Comparison of ENCODE assay signal across 8 cellular contexts in genomic region chr1:204516180-204516879, GRCh38. TPM values are rescaled to one million over a fixed set of nuclear protein-coding genes. Genes with fewer than 3 reads are reported as not detected.
A peak's percentile ranks its signal among the peaks of the same experiment; 100 is the strongest.
DNase-seq lines count a peak whose midpoint lies in the region; ATAC-seq and TF ChIP-seq lines count a peak whose summit lies in the region.

MDM4 (plus strand) TSS chr1:204516406; CDS start chr1:204525519, 9,113 bp downstream.

- TF ChIP-seq CTCF in A673 (conservative IDR thresholded peaks at IDR 0.05; ENCODE audit: low read depth, low read length): no peak

- H3K4me1 ChIP-seq in A673 (ENCODE audit: insufficient read depth, low read length, poor library complexity, severe bottlenecking): peaks cover 6% of the 10 kb centered on the region

- intact Hi-C loops in A673 (cut with micrococcal nuclease; ENCODE audit: unreplicated experiment): no loop called here

- DNase-seq in A673 (ENCODE audit: low spot score) (peak; percentile 99), NCI-H2171 (lab: John Stamatoyannopoulos, UW) (peak; percentile 97), UCSD-AML1 (lab: John Stamatoyannopoulos, UW; ENCODE audit: unreplicated experiment) (peak; percentile 95), brain pericyte (ENCODE audit: low read depth, low spot score) (peak; percentile 88), skeletal muscle cell (ENCODE audit: low read depth) (peak; percentile 89)

- CTCF ChIA-PET in A673 (lab: Charles Lee): interaction anchor here (0.6 to 1.5 kb wide), 3 partner anchors 13 to 277 kb away, joined by 3 to 5 read pairs (median 4); no protein-coding TSS in a partner anchor

- TSS peak; percentile 42 for BruUV-seq in A673 (replicated peaks; lab: Mats Ljungman, UMichigan)

- H3K4me3 ChIP-seq in A673 (ENCODE audit: low read depth, low read length, poor library complexity, severe bottlenecking): peak within 1 kb of the TSS; percentile 60
- H3K4me3 ChIP-seq in iPS-11a (ENCODE audit: low read depth, low read length): peak within 1 kb of the TSS; percentile 87
- peak within 1 kb of the TSS; percentile 87 for H3K4me3 ChIP-seq in skeletal muscle cell (ENCODE audit: low read depth, low read length)

- no peaks in the 10 kb centered on the region for H3K9me3 ChIP-seq in A673 (ENCODE audit: low read depth, low read length, poor library complexity, severe bottlenecking)

- H3K36me3 ChIP-seq in A673 (ENCODE audit: insufficient read depth, low read length, poor library complexity, severe bottlenecking): peaks cover 12% of the 10 kb centered on the region

- POLR2A ChIA-PET in A673 (lab: Charles Lee; ENCODE audit: low non-redundant PET): interaction anchor here (0.6 to 0.9 kb wide), 4 partner anchors 8 to 879 kb away, joined by 3 to 5 read pairs (median 4); no protein-coding TSS in a partner anchor

- H3K27me3 ChIP-seq in A673 (replicated peaks; ENCODE audit: insufficient read depth, low read depth, low read length, poor library complexity): no peaks in the 10 kb centered on the region

- ATAC-seq in GM18868 (IDR thresholded peaks at IDR 0.05; ENCODE audit: unreplicated experiment) (peak; percentile 82), HG03103 (IDR thresholded peaks at IDR 0.05; ENCODE audit: low read depth, unreplicated experiment) (peak; percentile 76)

- H3K27ac ChIP-seq in A673 (ENCODE audit: low read depth, low read length, poor library complexity, severe bottlenecking): peak within 1 kb of the TSS; percentile 91

RNA-seq across cellular contexts. Expression of gene MDM4, which starts in this region (rescaled TPM):
- 71.3 and 86.1 TPM in 2 replicates for total RNA-seq in A673 (2021)

Comparison
In these comparisons a context has a peak if more than half of its experiments do, and no peak if none do; other contexts are left out.
1. Peak in every context shown above with its lines: DNase-seq, ATAC-seq, H3K4me3 ChIP-seq and H3K27ac ChIP-seq.